In genomic region chr7:30268666-30269065, GRCh38 we compare ENCODE assay signal across 18 cellular contexts. TPM values are rescaled to one million over a fixed set of nuclear protein-coding genes. Genes with fewer than 3 reads are reported as not detected.
DNase-seq lines count a peak whose midpoint lies in the region; ATAC-seq and TF ChIP-seq lines count a peak whose summit lies in the region.
"Had no signal": no experiment of that assay in that cellular context is flagged by ENCODE, and none has a peak within 500 bp of the region (broad histone marks: within the 10 kb centered on the region; RNA-seq: fewer than 3 reads in every experiment).

No MANE protein-coding gene starts in this region.

- no peaks in the 10 kb centered on the region for H3K36me3 Mint-ChIP-seq in memory B cell
- no peaks in the 10 kb centered on the region for H3K36me3 Mint-ChIP-seq in natural killer cell treated with Interleukin-12 subunit alpha and Interleukin-12 subunit beta and Interleukin-15 and Interleukin-18, amount 100 ng/mL, for 72 hours

- no peaks in the 10 kb centered on the region for H3K9me3 Mint-ChIP-seq in memory B cell
- H3K9me3 Mint-ChIP-seq in natural killer cell treated with Interleukin-12 subunit alpha and Interleukin-12 subunit beta and Interleukin-15 and Interleukin-18, amount 100 ng/mL, for 72 hours: no peaks in the 10 kb centered on the region
- H3K9me3 Mint-ChIP-seq: CD4-positive, CD25-positive, alpha-beta regulatory T cell; CD8-positive, alpha-beta memory T cell had no signal

- in situ Hi-C loops in GM13976 (cut with MboI; ENCODE audit: low sequenced_read_pairs, unreplicated experiment): no loop called here

- no peak overlapping the region for H3K4me3 Mint-ChIP-seq in memory B cell
- no peak overlapping the region for H3K4me3 Mint-ChIP-seq in natural killer cell treated with Interleukin-12 subunit alpha and Interleukin-12 subunit beta and Interleukin-15 and Interleukin-18, amount 100 ng/mL, for 72 hours
- H3K4me3 Mint-ChIP-seq: CD4-positive, CD25-positive, alpha-beta regulatory T cell; CD8-positive, alpha-beta memory T cell had no signal

- no peaks in the 10 kb centered on the region for H3K36me3 ChIP-seq in BLaER1

- peak overlapping the region; percentile 34 for H3K4me2 ChIP-seq in BLaER1

- DNase-seq in DMS79 treated with DMSO at 0.1 percent for 48 hours (lab: John Stamatoyannopoulos, UW) (peak; percentile 77), NCI-H2227 (lab: John Stamatoyannopoulos, UW; ENCODE audit: unreplicated experiment) (peak; percentile 22), memory B cell (ENCODE audit: low spot score in 2 of 2) (no peak), NCI-H146 treated with DMSO at 0.1 percent for 48 hours (lab: John Stamatoyannopoulos, UW; ENCODE audit: unreplicated experiment) (no peak), GM13976 (ENCODE audit: low spot score) (no peak)
- no peak for DNase-seq in natural killer cell treated with Interleukin-12 subunit alpha and Interleukin-12 subunit beta and Interleukin-15 and Interleukin-18, amount 100 ng/mL, for 72 hours (ENCODE audit: low spot score)
- DNase-seq in activated T-cell treated with anti-CD3 and anti-CD28 coated beads, Interleukin-2, amount 50 U/mL, for 1 hour: no peak
- DNase-seq: 8988T; C1 segment of cervical spinal cord; CD4-positive, CD25-positive, alpha-beta regulatory T cell; CD8-positive, alpha-beta memory T cell; COR-L47; DMS 273 treated with DMSO at 0.1 percent for 48 hours; DMS53; GDM1; GM23248; HCEC 1CT had no signal

- H3K4me3 ChIP-seq in BLaER1: no peak overlapping the region
- H3K4me3 ChIP-seq: GM23248 had no signal

- no peak overlapping the region for H3K9ac ChIP-seq in BLaER1
- H3K9ac ChIP-seq: GM23248 had no signal

- no peaks in the 10 kb centered on the region for H3K9me3 ChIP-seq in BLaER1

- no peak overlapping the region for H3K27ac Mint-ChIP-seq in memory B cell
- H3K27ac Mint-ChIP-seq in natural killer cell treated with Interleukin-12 subunit alpha and Interleukin-12 subunit beta and Interleukin-15 and Interleukin-18, amount 100 ng/mL, for 72 hours: no peak overlapping the region

- H3K27me3 Mint-ChIP-seq in memory B cell: no peaks in the 10 kb centered on the region
- H3K27me3 Mint-ChIP-seq in natural killer cell treated with Interleukin-12 subunit alpha and Interleukin-12 subunit beta and Interleukin-15 and Interleukin-18, amount 100 ng/mL, for 72 hours: peaks cover 0 to 5% of the 10 kb centered on the region in 2 donors
- H3K27me3 Mint-ChIP-seq: CD4-positive, CD25-positive, alpha-beta regulatory T cell had no signal

- TF ChIP-seq CTCF in GM13976 (IDR thresholded peaks at IDR 0.05; ENCODE audit: borderline replicate concordance, control extremely low read depth, extremely low read depth, insufficient read depth, missing control alignments): no peak

- H3K4me1 ChIP-seq in BLaER1: peaks cover 20% of the 10 kb centered on the region

- no peaks in the 10 kb centered on the region for H3K27me3 ChIP-seq in BLaER1

- H3K27ac ChIP-seq in BLaER1: no peak overlapping the region
- H3K27ac ChIP-seq: GM23248 had no signal

- ATAC-seq in memory B cell (ENCODE audit: low read depth): peak; percentile 38
- ATAC-seq in natural killer cell treated with Interleukin-12 subunit alpha and Interleukin-12 subunit beta and Interleukin-15 and Interleukin-18, amount 100 ng/mL, for 72 hours: no peak

- H3K4me1 Mint-ChIP-seq in memory B cell: peaks cover 12% of the 10 kb centered on the region
- H3K4me1 Mint-ChIP-seq in natural killer cell treated with Interleukin-12 subunit alpha and Interleukin-12 subunit beta and Interleukin-15 and Interleukin-18, amount 100 ng/mL, for 72 hours (ENCODE audit: low read depth in 2 of 2): no peaks in the 10 kb centered on the region
- H3K4me1 Mint-ChIP-seq: CD8-positive, alpha-beta memory T cell had no signal

- H4K20me1 ChIP-seq in BLaER1: no peaks in the 10 kb centered on the region

RNA-seq across cellular contexts. Expression of gene ZNRF2, which starts 15.7 kb away (rescaled TPM):
- total RNA-seq in natural killer cell treated with Interleukin-12 subunit alpha and Interleukin-12 subunit beta and Interleukin-15 and Interleukin-18, amount 100 ng/mL, for 72 hours: 10 to 100 TPM; 10.4 to 12.3 TPM

Comparison
In these comparisons a context has a peak if more than half of its experiments do, and no peak if none do; other contexts are left out.
1. DNase-seq: peak in DMS79 treated with DMSO at 0.1 percent for 48 hours (single experiment) and NCI-H2227 (single experiment); none in memory B cell (0 of 2), natural killer cell treated with Interleukin-12 subunit alpha and Interleukin-12 subunit beta and Interleukin-15 and Interleukin-18, amount 100 ng/mL, for 72 hours (single experiment), activated T-cell treated with anti-CD3 and anti-CD28 coated beads, Interleukin-2, amount 50 U/mL, for 1 hour (single experiment), NCI-H146 treated with DMSO at 0.1 percent for 48 hours (single experiment) and GM13976 (single experiment).